Comparison of ENCODE assay signal across 25 cellular contexts in genomic region chr17:30580916-30581315, GRCh38.
"Had no signal": no experiment of that assay in that cellular context is flagged by ENCODE, and none has a peak within 500 bp of the region (broad histone marks: within the 10 kb centered on the region; RNA-seq: fewer than 3 reads in every experiment).

No MANE protein-coding gene starts in this region.

- DNase-seq: effector CD4-positive, alpha-beta T cell; erythroblast; foreskin fibroblast; glutamatergic neuron; immature natural killer cell; kidney; left cardiac atrium; left ventricle myocardium inferior; lower lobe of right lung; natural killer cell; ovary; right cardiac atrium; stimulated activated CD4-positive, alpha-beta T cell treated with anti-CD3 and anti-CD28 coated beads, Interleukin-2, amount 100 ng/mL, for 48 hours; stimulated activated naive CD4-positive, alpha-beta T cell treated with Interleukin-2 at 50 U/mL for 16 hours; thyroid gland; uterus had no signal

- H3K27ac Mint-ChIP-seq: endodermal cell, immature natural killer cell, memory B cell, mesothelial cell of epicardium, natural killer cell, type B pancreatic cell had no signal

- ATAC-seq: gastroesophageal sphincter, left cardiac atrium, lower lobe of right lung, natural killer cell, right cardiac atrium had no signal

- H3K4me3 ChIP-seq: coronary artery, gastroesophageal sphincter, left ventricle myocardium inferior, lower lobe of right lung, ovary, smooth muscle cell, suprapubic skin, thyroid gland, uterus had no signal

- H3K4me1 Mint-ChIP-seq: immature natural killer cell, memory B cell, natural killer cell, neural crest cell had no signal

- H3K9me3 Mint-ChIP-seq: endodermal cell, immature natural killer cell, memory B cell, natural killer cell, neural crest cell, type B pancreatic cell had no signal

- H3K4me3 Mint-ChIP-seq: endodermal cell, immature natural killer cell, memory B cell, mesothelial cell of epicardium, natural killer cell, neural crest cell, type B pancreatic cell had no signal

- H3K36me3 Mint-ChIP-seq: immature natural killer cell, mesothelial cell of epicardium, natural killer cell, type B pancreatic cell had no signal
